ENCODE assay signal across 2 cellular contexts in genomic region chr6:111607279-111607678, GRCh38.
A peak's percentile ranks its signal among the peaks of the same experiment; 100 is the strongest.
TF ChIP-seq lines count a peak whose summit lies in the region.

No MANE protein-coding gene starts in this region.

TF ChIP-seq in HepG2, 621 proteins besides CTCF, POLR2A, EP300 and RAD21 (continues in another document):
- TF ChIP-seq ZNF605 (CRISPR knock-in tag; IDR thresholded peaks at IDR 0.05) (peak; percentile 45; the same call in 1 of the 2 replicates), HNF4A (CRISPR knock-in tag; IDR thresholded peaks at IDR 0.05) (peak; percentile 27; the same call in 1 of the 2 replicates), ARID5B (CRISPR knock-in tag; IDR thresholded peaks at IDR 0.05) (0 out of 2 replicates have a peak, but pooled peaks have one; percentile 49), MXD1 (CRISPR knock-in tag; IDR thresholded peaks at IDR 0.05) (no peak), RARA (CRISPR knock-in tag; IDR thresholded peaks at IDR 0.05) (0 out of 2 replicates have a peak, but pooled peaks have one; percentile 31), ZNF468 (CRISPR knock-in tag; IDR thresholded peaks at IDR 0.05) (no peak), SALL1 (CRISPR knock-in tag; IDR thresholded peaks at IDR 0.05) (peak; percentile 56; the same call in 1 of the 2 replicates), ZBTB43 (CRISPR knock-in tag; conservative IDR thresholded peaks at IDR 0.05) (0 out of 2 replicates have a peak, but pooled peaks have one; percentile 6), ZNF800 (CRISPR knock-in tag; IDR thresholded peaks at IDR 0.05) (no peak), ZBTB7B (CRISPR knock-in tag; IDR thresholded peaks at IDR 0.05) (0 out of 2 replicates have a peak, but pooled peaks have one; percentile 8), MED1 (CRISPR knock-in tag; IDR thresholded peaks at IDR 0.05) (0 out of 2 replicates have a peak, but pooled peaks have one; percentile 11), ASH2L (IDR thresholded peaks at IDR 0.05; ENCODE audit: insufficient read length, low read depth, low read length) (no peak), ONECUT2 (CRISPR knock-in tag; IDR thresholded peaks at IDR 0.05) (peak; percentile 92), KAT7 (CRISPR knock-in tag; IDR thresholded peaks at IDR 0.05; ENCODE audit: borderline replicate concordance) (no peak), AGO1 (IDR thresholded peaks at IDR 0.05; ENCODE audit: low read depth, low read length, poor library complexity, severe bottlenecking) (no peak), NFATC3 (CRISPR knock-in tag; IDR thresholded peaks at IDR 0.05) (no peak), SATB2 (CRISPR knock-in tag; IDR thresholded peaks at IDR 0.05) (no peak), FOSL2 (CRISPR knock-in tag; IDR thresholded peaks at IDR 0.05) (peak; percentile 18; the same call in 1 of the 2 replicates), ZNF619 (CRISPR knock-in tag; IDR thresholded peaks at IDR 0.05) (no peak), MNT (IDR thresholded peaks at IDR 0.05) (no peak)

TF ChIP-seq in K562, 482 proteins besides CTCF, POLR2A, EP300 and RAD21:
- TF ChIP-seq CEBPB (tag; IDR thresholded peaks at IDR 0.05) (peak; percentile 28), MXI1 (IDR thresholded peaks at IDR 0.05; ENCODE audit: low read depth, low read length) (no peak), ZNF408 (CRISPR knock-in tag; IDR thresholded peaks at IDR 0.05; ENCODE audit: low read depth) (no peak), DEAF1 (CRISPR knock-in tag; IDR thresholded peaks at IDR 0.05) (no peak), HEY1 (CRISPR knock-in tag; IDR thresholded peaks at IDR 0.05; ENCODE audit: borderline replicate concordance) (no peak)
TF ChIP-seq in K562: peak in this region for 1.
